Comparison of ENCODE assay signal across 8 cellular contexts in genomic region chr11:64858467-64859401, GRCh38. TPM values are rescaled to one million over a fixed set of nuclear protein-coding genes. Genes with fewer than 3 reads are reported as not detected.
DNase-seq lines count a peak whose midpoint lies in the region; ATAC-seq, FAIRE-seq and TF ChIP-seq lines count a peak whose summit lies in the region.

No MANE protein-coding gene starts in this region.

- peak overlapping the region; percentile 27 for H3K4me3 ChIP-seq in NB4 (ENCODE audit: low read depth, low read length)
- H3K4me3 ChIP-seq in rectal smooth muscle tissue (ENCODE audit: low read length) = peak overlapping the region; percentile 16
- H3K4me3 ChIP-seq in lower leg skin (ENCODE audit: low read depth, poor library complexity, severe bottlenecking) = no peak overlapping the region

- DNase-seq in NB4 (ENCODE audit: low read depth) (peak; percentile 70), lower leg skin (ENCODE audit: low spot score in 2 of 2) (no peak), frontal cortex (ENCODE audit: low spot score in 2 of 2) (no peak)
- DNase-seq in activated naive CD8-positive, alpha-beta T cell treated with anti-CD3 and anti-CD28 coated beads, Interleukin-2, amount 10 ng/mL, durations not matched to agents 7 days and 5 days = peak; percentile 74

- WGBS in lower leg skin, 2 donors = 72 to 79% methylated on average over 20 of the region's 20 CpGs

- peaks cover 21% of the 10 kb centered on the region for H3K36me3 Mint-ChIP-seq in activated naive CD8-positive, alpha-beta T cell treated with anti-CD3 and anti-CD28 coated beads, Interleukin-2, amount 10 ng/mL, durations not matched to agents 7 days and 5 days

- TF ChIP-seq POLR2A in NB4 (IDR thresholded peaks at IDR 0.05; ENCODE audit: extremely low read depth, insufficient read length) (no peak), lower leg skin (IDR thresholded peaks at IDR 0.05) (no peak)

- peaks cover 43% of the 10 kb centered on the region for H3K4me1 ChIP-seq in rectal smooth muscle tissue (ENCODE audit: control insufficient read depth, insufficient read depth, low read length)

- no peak for FAIRE-seq in frontal cortex (lab: Jason Lieb, UNC)

- intact Hi-C loops in lower leg skin (cut with DNase I; ENCODE audit: low total_unique reads) = no loop called here

- H3K27ac ChIP-seq in rectal smooth muscle tissue (ENCODE audit: low read depth, low read length) = peak overlapping the region; percentile 34

- H3K9me3 Mint-ChIP-seq in activated naive CD8-positive, alpha-beta T cell treated with anti-CD3 and anti-CD28 coated beads, Interleukin-2, amount 10 ng/mL, durations not matched to agents 7 days and 5 days = no peaks in the 10 kb centered on the region

- POLR2A ChIA-PET in activated naive CD8-positive, alpha-beta T cell treated with anti-CD3 and anti-CD28 coated beads, Interleukin-2, amount 10 ng/mL, durations not matched to agents 7 days and 5 days (lab: Charles Lee) = interaction anchor here (0.7 to 27.4 kb wide), 11 partner anchors 8 to 644 kb away, joined by 3 to 782 read pairs (median 5); partner anchors contain the start of genes CDC42BPG, CDCA5, EHD1 and FAU

- H3K27ac Mint-ChIP-seq in activated naive CD8-positive, alpha-beta T cell treated with anti-CD3 and anti-CD28 coated beads, Interleukin-2, amount 10 ng/mL, durations not matched to agents 7 days and 5 days = peak overlapping the region; percentile 97

- ATAC-seq in GM18511 (IDR thresholded peaks at IDR 0.05; ENCODE audit: unreplicated experiment) (peak; percentile 45), HG03442 (IDR thresholded peaks at IDR 0.05; ENCODE audit: unreplicated experiment) (no peak), HG03469 (IDR thresholded peaks at IDR 0.05; ENCODE audit: unreplicated experiment) (no peak)
- peak; percentile 57 for ATAC-seq in activated naive CD8-positive, alpha-beta T cell treated with anti-CD3 and anti-CD28 coated beads, Interleukin-2, amount 10 ng/mL, durations not matched to agents 7 days and 5 days (ENCODE audit: low read depth)

- H3K27me3 Mint-ChIP-seq in activated naive CD8-positive, alpha-beta T cell treated with anti-CD3 and anti-CD28 coated beads, Interleukin-2, amount 10 ng/mL, durations not matched to agents 7 days and 5 days = no peaks in the 10 kb centered on the region

- peaks cover 65% of the 10 kb centered on the region for H3K4me1 Mint-ChIP-seq in activated naive CD8-positive, alpha-beta T cell treated with anti-CD3 and anti-CD28 coated beads, Interleukin-2, amount 10 ng/mL, durations not matched to agents 7 days and 5 days

- no peak overlapping the region for H3K9ac ChIP-seq in rectal smooth muscle tissue (ENCODE audit: low read length)

- no peak for TF ChIP-seq CTCF in NB4 (IDR thresholded peaks at IDR 0.05; ENCODE audit: low read depth, low read length)
- TF ChIP-seq CTCF in lower leg skin (IDR thresholded peaks at IDR 0.05) = no peak

- no peaks in the 10 kb centered on the region for H3K27me3 ChIP-seq in rectal smooth muscle tissue (ENCODE audit: control insufficient read depth, insufficient read depth, low read length)

- H3K36me3 ChIP-seq in rectal smooth muscle tissue (ENCODE audit: control insufficient read depth, insufficient read depth, low read length) = peaks cover 24% of the 10 kb centered on the region

- H3K4me3 Mint-ChIP-seq in activated naive CD8-positive, alpha-beta T cell treated with anti-CD3 and anti-CD28 coated beads, Interleukin-2, amount 10 ng/mL, durations not matched to agents 7 days and 5 days = peak overlapping the region; percentile 80

RNA-seq across cellular contexts. Expression of gene CDC42BPG, which starts 14.3 kb away (rescaled TPM):
- total RNA-seq in activated naive CD8-positive, alpha-beta T cell treated with anti-CD3 and anti-CD28 coated beads, Interleukin-2, amount 10 ng/mL, durations not matched to agents 7 days and 5 days = 1 to 10 TPM; 3.4 to 3.5 TPM
- total RNA-seq in lower leg skin (10 to 100 TPM; 40.3 to 81.3 (median 50.1) TPM), frontal cortex (under 0.01 TPM)

RNA-seq across cellular contexts. Expression of gene EHD1, which starts 19.7 kb away (rescaled TPM):
- total RNA-seq in activated naive CD8-positive, alpha-beta T cell treated with anti-CD3 and anti-CD28 coated beads, Interleukin-2, amount 10 ng/mL, durations not matched to agents 7 days and 5 days = 100 to 1,000 TPM; 187 to 195 TPM
- total RNA-seq in lower leg skin (10 to 100 TPM; 81.0 to 98.9 (median 90.5) TPM), frontal cortex (23.6 TPM)

RNA-seq across cellular contexts. Expression of gene MEN1, which starts 48.4 kb away (rescaled TPM):
- total RNA-seq in activated naive CD8-positive, alpha-beta T cell treated with anti-CD3 and anti-CD28 coated beads, Interleukin-2, amount 10 ng/mL, durations not matched to agents 7 days and 5 days = 10 to 100 TPM; 37.4 to 39.0 TPM
- 10 to 100 TPM; 20.5 to 42.7 (median 32.2) TPM for total RNA-seq in lower leg skin
- 11.8 TPM for total RNA-seq in frontal cortex

RNA-seq across cellular contexts. Expression of gene MAP4K2, which starts 55.7 kb away (rescaled TPM):
- 10 to 100 TPM; 92.0 to 96.2 TPM for total RNA-seq in activated naive CD8-positive, alpha-beta T cell treated with anti-CD3 and anti-CD28 coated beads, Interleukin-2, amount 10 ng/mL, durations not matched to agents 7 days and 5 days
- 10 to 100 TPM in 3 of 4 donors, 1 to 10 TPM in 1; 9.3 to 29.8 (median 19.5) TPM for total RNA-seq in lower leg skin
- total RNA-seq in frontal cortex = 7.3 TPM

RNA-seq across cellular contexts. Expression of gene ATG2A, which starts 58.3 kb away (rescaled TPM):
- total RNA-seq in activated naive CD8-positive, alpha-beta T cell treated with anti-CD3 and anti-CD28 coated beads, Interleukin-2, amount 10 ng/mL, durations not matched to agents 7 days and 5 days = 10 to 100 TPM; 34.5 to 39.7 TPM
- 100 to 1,000 TPM in 1 of 4 donors, 10 to 100 TPM in 3; 73.8 to 118 (median 91.2) TPM for total RNA-seq in lower leg skin
- 7.3 TPM for total RNA-seq in frontal cortex

Comparison
In these comparisons a context has a peak if more than half of its experiments do, and no peak if none do; other contexts are left out.
1. ATAC-seq: peak in GM18511 (single experiment) and activated naive CD8-positive, alpha-beta T cell treated with anti-CD3 and anti-CD28 coated beads, Interleukin-2, amount 10 ng/mL, durations not matched to agents 7 days and 5 days (single experiment); none in HG03442 (single experiment) and HG03469 (single experiment).
2. DNase-seq: peak in NB4 (single experiment) and activated naive CD8-positive, alpha-beta T cell treated with anti-CD3 and anti-CD28 coated beads, Interleukin-2, amount 10 ng/mL, durations not matched to agents 7 days and 5 days (single experiment); none in lower leg skin (0 of 2) and frontal cortex (0 of 2).
3. RNA of gene CDC42BPG, which starts 14.3 kb away (total RNA-seq): 40.3 to 81.3 TPM in lower leg skin; 3.4 to 3.5 TPM in activated naive CD8-positive, alpha-beta T cell treated with anti-CD3 and anti-CD28 coated beads, Interleukin-2, amount 10 ng/mL, durations not matched to agents 7 days and 5 days and under 0.01 TPM in frontal cortex (single experiment); every median in the first group is over 4 times any median in the second.